Comparison of ENCODE assay signal across 8 cellular contexts in genomic region chr10:88389456-88389855, GRCh38.
A peak's percentile ranks its signal among the peaks of the same experiment; 100 is the strongest.
DNase-seq lines count a peak whose midpoint lies in the region; ATAC-seq, FAIRE-seq and TF ChIP-seq lines count a peak whose summit lies in the region.

No MANE protein-coding gene starts in this region.

- H3K9me3 ChIP-seq in colonic mucosa: no peaks in the 10 kb centered on the region

- peak; percentile 65 for DNase-seq in ELR (ENCODE audit: low read depth)
- peak; percentile 17 to 74 for DNase-seq in NOMO-1 (lab: John Stamatoyannopoulos, UW; ENCODE audit: unreplicated experiment in 2 of 2)
- peak; percentile 68 for DNase-seq in colonic mucosa
- peak; percentile 67 for DNase-seq in middle frontal gyrus (ENCODE audit: extremely low spot score, low spot score)
- no peak for DNase-seq in NCI-H524 treated with DMSO at 0.1 percent for 48 hours (lab: John Stamatoyannopoulos, UW)

- intact Hi-C loops in colonic mucosa (cut with DNase I): loop anchor here (5.0 to 10.0 kb wide), 3 partner anchors 152 to 527 kb away; partner anchors contain the start of genes KLLN and PTEN

- FAIRE-seq in A204.1 (lab: Jason Lieb, UNC): peak; percentile 91

- H3K9ac ChIP-seq in colonic mucosa (ENCODE audit: low read depth in 2 of 2, low read length in 2 of 2): no peak overlapping the region

- ATAC-seq in GM18861 (IDR thresholded peaks at IDR 0.05; ENCODE audit: unreplicated experiment): no peak
- ATAC-seq in GM19351 (IDR thresholded peaks at IDR 0.05; ENCODE audit: unreplicated experiment): no peak

- no peaks in the 10 kb centered on the region for H3K36me3 ChIP-seq in colonic mucosa

- peak; percentile 63 for TF ChIP-seq CTCF in colonic mucosa (IDR thresholded peaks at IDR 0.05)

- no peak overlapping the region for H3K4me3 ChIP-seq in colonic mucosa

- no peaks in the 10 kb centered on the region for H3K27me3 ChIP-seq in colonic mucosa

- peaks cover 7% of the 10 kb centered on the region for H3K4me1 ChIP-seq in colonic mucosa

- H3K27ac ChIP-seq in colonic mucosa: no peak overlapping the region
